Comparison of ENCODE assay signal across 12 cellular contexts in genomic region chr11:114076974-114077373, GRCh38. TPM values are rescaled to one million over a fixed set of nuclear protein-coding genes. Genes with fewer than 3 reads are reported as not detected.
DNase-seq lines count a peak whose midpoint lies in the region; ATAC-seq and TF ChIP-seq lines count a peak whose summit lies in the region.
"Had no signal": no experiment of that assay in that cellular context is flagged by ENCODE, and none has a peak within 500 bp of the region (broad histone marks: within the 10 kb centered on the region; RNA-seq: fewer than 3 reads in every experiment).

No MANE protein-coding gene starts in this region.

- H3K79me2 ChIP-seq in MM.1S (ENCODE audit: low read length), result no peaks in the 10 kb centered on the region

- H3K4me3 Mint-ChIP-seq in T-cell (peak overlapping the region; percentile 68 to 76 (median 70)), natural killer cell (peak overlapping the region; percentile 95)

- intact Hi-C loops in natural killer cell (cut with micrococcal nuclease), result loop anchor here (2.0 kb wide), 1 partner anchor 106 kb away; no protein-coding TSS in a partner anchor

- no peaks in the 10 kb centered on the region for H3K9me3 Mint-ChIP-seq in T-cell
- H3K9me3 Mint-ChIP-seq in natural killer cell, result no peaks in the 10 kb centered on the region

- POLR2A ChIA-PET in T-cell (lab: Charles Lee), result interaction anchor here in 1 of 2 donors (0.6 kb wide), 1 partner anchor 125 kb away, joined by 3 read pairs; no protein-coding TSS in a partner anchor

- H3K9me3 ChIP-seq in MM.1S (replicated peaks; ENCODE audit: insufficient read depth, low read length), result no peaks in the 10 kb centered on the region

- H3K4me3 ChIP-seq in MM.1S (ENCODE audit: low read length), result peak overlapping the region; percentile 20; the same call in 1 of the 2 replicates

- H3K36me3 ChIP-seq in MM.1S (replicated peaks; ENCODE audit: insufficient read depth, low read length), result no peaks in the 10 kb centered on the region
- H3K36me3 ChIP-seq: brain microvascular endothelial cell, WERI-Rb-1 had no signal

- peaks cover 17% of the 10 kb centered on the region for H3F3A ChIP-seq in MM.1S (ENCODE audit: insufficient read depth, low read length)

- H3K36me3 Mint-ChIP-seq in T-cell (no peaks in the 10 kb centered on the region), natural killer cell (no peaks in the 10 kb centered on the region)

- TF ChIP-seq CTCF in MM.1S (IDR thresholded peaks at IDR 0.05; ENCODE audit: low read length) (no peak), natural killer cell (IDR thresholded peaks at IDR 0.05) (no peak)

- peaks cover 49% of the 10 kb centered on the region for H3K4me1 ChIP-seq in MM.1S (ENCODE audit: low read length)

- CTCF ChIA-PET in T-cell (lab: Charles Lee), result interaction anchor here in 1 of 2 donors (1.0 kb wide), 1 partner anchor 17 kb away, joined by 3 read pairs; no protein-coding TSS in a partner anchor

- ATAC-seq in T-cell (replicated peaks in 1 of 4), result no peak
- ATAC-seq in natural killer cell, result no peak
- ATAC-seq in GM18873 (IDR thresholded peaks at IDR 0.05; ENCODE audit: low FRiP score, unreplicated experiment), result no peak
- ATAC-seq in HG03139 (IDR thresholded peaks at IDR 0.05; ENCODE audit: unreplicated experiment), result no peak
- no peak for ATAC-seq in GM18519 (IDR thresholded peaks at IDR 0.05; ENCODE audit: low FRiP score, unreplicated experiment)

- no peaks in the 10 kb centered on the region for H3K9me2 ChIP-seq in MM.1S (replicated peaks; ENCODE audit: insufficient read depth, low read length)

- H3K4me1 Mint-ChIP-seq in T-cell (peaks cover 70 to 89% (median 83%) of the 10 kb centered on the region in 3 donors), natural killer cell (peaks cover 94% of the 10 kb centered on the region in 2 donors)

- H3K27me3 ChIP-seq in MM.1S (replicated peaks; ENCODE audit: insufficient read depth, low read length), result no peaks in the 10 kb centered on the region

- peak overlapping the region; percentile 55; the same call in 1 of the 2 replicates for H3K9ac ChIP-seq in MM.1S (ENCODE audit: low read length)

- H3K27ac Mint-ChIP-seq in T-cell (peak overlapping the region; percentile 93 to 94), natural killer cell (peak overlapping the region; percentile 89 to 100)

- DNase-seq in COLO668 (lab: John Stamatoyannopoulos, UW; ENCODE audit: unreplicated experiment) (peak; percentile 14), MM.1S (no peak), T-cell (no peak), natural killer cell (no peak), RPMI8226 (no peak)
- DNase-seq: brain microvascular endothelial cell; NCI-H226; stimulated activated CD4-positive, alpha-beta T cell treated with anti-CD3 and anti-CD28 coated beads, Interleukin-4, amount 100 ng/mL, for 4 hours; WERI-Rb-1 had no signal

- peak overlapping the region; percentile 64; the same call in 1 of the 2 replicates for H3K4me2 ChIP-seq in MM.1S (ENCODE audit: low read depth, low read length)

- H4K20me1 ChIP-seq in MM.1S (ENCODE audit: insufficient read depth, low read length), result no peaks in the 10 kb centered on the region

- H3K27ac ChIP-seq in MM.1S (ENCODE audit: low read length), result peak overlapping the region; percentile 76; the same call in 1 of the 2 replicates
- H3K27ac ChIP-seq: brain microvascular endothelial cell, WERI-Rb-1 had no signal

- no peak overlapping the region for H2AFZ ChIP-seq in MM.1S (ENCODE audit: low read length)

- H3K27me3 Mint-ChIP-seq in T-cell, result peaks cover 5 to 6% of the 10 kb centered on the region in 2 donors
- no peaks in the 10 kb centered on the region for H3K27me3 Mint-ChIP-seq in natural killer cell (ENCODE audit: low read depth in 2 of 2)

RNA-seq across cellular contexts. Expression of gene ZBTB16, which starts 17.5 kb away (rescaled TPM):
- total RNA-seq in T-cell (10 to 100 TPM in 3 of 5 donors, 1 to 10 TPM in 2; 8.3 to 20.5 (median 12.4) TPM), natural killer cell (100 to 1,000 TPM; 104 to 224 (median 156) TPM)

Comparison
In these comparisons a context has a peak if more than half of its experiments do, and no peak if none do; other contexts are left out.
1. RNA of gene ZBTB16, which starts 17.5 kb away (total RNA-seq): 104 to 224 TPM in natural killer cell; 8.3 to 20.5 TPM in T-cell; every median in the first group is over 4 times any median in the second.